Comparison of ENCODE assay signal across 11 cellular contexts in the genomic region with DNA sequence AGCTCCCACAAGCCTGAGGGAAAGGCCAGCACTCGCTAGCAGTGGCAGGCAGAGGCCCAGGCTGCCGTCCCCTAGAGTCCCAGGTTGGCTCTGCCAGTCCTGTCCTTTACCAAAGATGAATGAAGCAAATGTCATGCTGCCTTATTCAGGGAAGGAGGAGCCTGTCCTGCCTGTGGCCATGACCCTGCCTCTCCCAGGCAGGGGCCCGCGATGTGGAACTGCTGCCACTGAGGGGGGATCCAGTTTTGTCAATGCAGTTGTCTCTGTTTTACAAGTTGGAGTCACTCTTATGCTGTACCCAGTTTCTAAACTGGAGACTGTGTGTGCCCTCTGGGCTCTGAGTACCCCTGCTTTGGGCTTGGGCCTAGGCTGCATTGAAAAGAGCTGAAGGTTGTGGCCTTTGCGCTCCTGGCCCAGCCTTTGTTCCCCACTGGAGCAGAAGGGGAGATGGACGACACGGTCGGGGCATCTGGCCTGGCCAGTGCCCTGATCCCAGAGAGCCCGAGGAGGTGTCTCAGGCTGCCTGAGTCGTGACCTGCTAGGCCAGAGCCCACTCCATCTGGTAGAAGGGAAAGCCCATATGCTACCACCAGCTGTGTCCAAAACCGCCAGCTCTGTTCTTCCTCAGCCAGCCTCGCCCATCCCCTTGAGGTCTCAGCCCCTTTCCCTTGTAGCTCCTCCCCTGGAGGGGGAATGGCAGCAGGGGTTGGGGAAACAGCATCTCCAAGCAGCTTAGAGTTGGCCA. TPM values are rescaled to one million over a fixed set of nuclear protein-coding genes. Genes with fewer than 3 reads are reported as not detected.
DNase-seq lines count a peak whose midpoint lies in the region; ATAC-seq and TF ChIP-seq lines count a peak whose summit lies in the region.
"Had no signal": no experiment of that assay in that cellular context is flagged by ENCODE, and none has a peak within 500 bp of the region (broad histone marks: within the 10 kb centered on the region; RNA-seq: fewer than 3 reads in every experiment).

No MANE protein-coding gene starts in this region.

- H2BK5ac ChIP-seq in IMR-90 (ENCODE audit: low read depth, low read length, poor library complexity, severe bottlenecking), result no peak overlapping the region

- H2BK120ac ChIP-seq in IMR-90 (ENCODE audit: low read depth, low read length), result no peak overlapping the region

- CTCF ChIA-PET in IMR-90 (lab: Yijun Ruan, JAX), result no interaction called here

- no peak overlapping the region for H4K91ac ChIP-seq in IMR-90 (ENCODE audit: insufficient read depth, low read depth, low read length)

- peak overlapping the region; percentile 55 for H3K27ac Mint-ChIP-seq in activated T-helper 1 cell treated with anti-CD3 and anti-CD28 coated beads, Interleukin-12 subunit alpha, Interleukin-12 subunit beta, Interleukin-2, Interleukin-4 antibody, amounts not matched to agents 30 ng/mL and 10 ng/mL and 1 ng/mL, durations not matched to agents 14 hours and 24 hours and 36 hours
- H3K27ac Mint-ChIP-seq in naive thymus-derived CD8-positive, alpha-beta T cell, result peak overlapping the region; percentile 93 to 99 (median 98)

- H3K9me3 ChIP-seq in IMR-90 (ENCODE audit: control insufficient read depth, insufficient read depth, low read length) (no peaks in the 10 kb centered on the region), upper lobe of left lung (no peaks in the 10 kb centered on the region), heart right ventricle (no peaks in the 10 kb centered on the region)

- H3K4me3 Mint-ChIP-seq in activated T-helper 1 cell treated with anti-CD3 and anti-CD28 coated beads, Interleukin-12 subunit alpha, Interleukin-12 subunit beta, Interleukin-2, Interleukin-4 antibody, amounts not matched to agents 30 ng/mL and 10 ng/mL and 1 ng/mL, durations not matched to agents 14 hours and 24 hours and 36 hours, result no peak overlapping the region
- peak overlapping the region; percentile 50 to 100 (median 96) for H3K4me3 Mint-ChIP-seq in naive thymus-derived CD8-positive, alpha-beta T cell

- H2BK20ac ChIP-seq in IMR-90 (ENCODE audit: low read depth, low read length), result no peak overlapping the region

- no peak overlapping the region for H3K27ac ChIP-seq in IMR-90 (ENCODE audit: insufficient read depth, low read length)
- H3K27ac ChIP-seq in upper lobe of left lung, result no peak overlapping the region
- H3K27ac ChIP-seq in heart right ventricle, result peak overlapping the region in 2 of 10 donors; percentile 36 to 41

- H3K79me1 ChIP-seq in IMR-90 (ENCODE audit: low read depth in 1 of 2, low read length in 2 of 2), result peaks cover 0 to 13% of the 10 kb centered on the region in 2 experiments; a peak in 1 of 4 replicates

- dilution Hi-C loops in IMR-90 (cut with HindIII; ENCODE audit: low sequenced_read_pairs, unreplicated experiment), result no loop called here

- H3K4me2 ChIP-seq in IMR-90 (ENCODE audit: low read depth, low read length), result no peak overlapping the region

- peak; percentile 92 for DNase-seq in DMS 273 treated with DMSO at 0.1 percent for 48 hours (lab: John Stamatoyannopoulos, UW)
- no peak for DNase-seq in IMR-90
- no peak for DNase-seq in activated T-helper 1 cell treated with anti-CD3 and anti-CD28 coated beads, Interleukin-12 subunit alpha, Interleukin-12 subunit beta, Interleukin-2, Interleukin-4 antibody, amounts not matched to agents 30 ng/mL and 10 ng/mL and 1 ng/mL, durations not matched to agents 14 hours and 24 hours and 36 hours (ENCODE audit: low spot score)
- peak in 4 of 10 donors; percentile 11 to 50 (median 30) for DNase-seq in naive thymus-derived CD8-positive, alpha-beta T cell
- no peak for DNase-seq in cerebellum (ENCODE audit: low spot score)
- DNase-seq in upper lobe of left lung, result no peak
- no peak for DNase-seq in heart right ventricle
- DNase-seq: activated CD8-positive, alpha-beta memory T cell treated with anti-CD3 and anti-CD28 coated beads, Interleukin-2, amount 50 U/mL, for 48 hours; GDM1; SHP77 had no signal

- H3K27me3 ChIP-seq in IMR-90 (ENCODE audit: control insufficient read depth, insufficient read depth, low read length) (no peaks in the 10 kb centered on the region), upper lobe of left lung (no peaks in the 10 kb centered on the region), heart right ventricle (no peaks in the 10 kb centered on the region)

- peaks cover 44% of the 10 kb centered on the region for H3K36me3 ChIP-seq in IMR-90 (ENCODE audit: control insufficient read depth, insufficient read depth, low read length)
- peaks cover 27 to 55% (median 52%) of the 10 kb centered on the region in 4 donors for H3K36me3 ChIP-seq in upper lobe of left lung
- peaks cover 0 to 91% (median 56%) of the 10 kb centered on the region in 9 donors for H3K36me3 ChIP-seq in heart right ventricle

- H4K20me1 ChIP-seq in IMR-90 (ENCODE audit: insufficient read depth, low read length), result peaks cover 5% of the 10 kb centered on the region

- H3K9ac ChIP-seq in IMR-90 (ENCODE audit: low read depth, low read length), result no peak overlapping the region

- H3K4ac ChIP-seq in IMR-90 (ENCODE audit: low read depth, low read length), result no peak overlapping the region

- H4K8ac ChIP-seq in IMR-90 (ENCODE audit: low read depth in 2 of 2, low read length in 2 of 2), result no peak overlapping the region

- POLR2A ChIA-PET in IMR-90 (lab: Charles Lee; ENCODE audit: unreplicated experiment), result interaction anchor here (0.6 kb wide), 1 partner anchor 24 kb away, joined by 7 read pairs; no protein-coding TSS in a partner anchor
- POLR2A ChIA-PET in naive thymus-derived CD8-positive, alpha-beta T cell (lab: Charles Lee), result interaction anchor here (0.6 to 15.3 kb wide), 35 partner anchors 8 to 269 kb away, joined by 3 to 1071 read pairs (median 5); a partner anchor contains a TSS

- in situ Hi-C loops in IMR-90 (cut with MboI; ENCODE audit: low sequenced_read_pairs), result no loop called here

- ATAC-seq in IMR-90 (ENCODE audit: low read depth) (no peak), GM21528 (IDR thresholded peaks at IDR 0.05; ENCODE audit: low FRiP score, unreplicated experiment) (no peak), upper lobe of left lung (ENCODE audit: low FRiP score in 2 of 2) (no peak), heart right ventricle (no peak)
- ATAC-seq in naive thymus-derived CD8-positive, alpha-beta T cell, result no peak

- H3K23ac ChIP-seq in IMR-90 (ENCODE audit: low read depth, low read length), result no peak overlapping the region

- H3K36me3 Mint-ChIP-seq in activated T-helper 1 cell treated with anti-CD3 and anti-CD28 coated beads, Interleukin-12 subunit alpha, Interleukin-12 subunit beta, Interleukin-2, Interleukin-4 antibody, amounts not matched to agents 30 ng/mL and 10 ng/mL and 1 ng/mL, durations not matched to agents 14 hours and 24 hours and 36 hours (ENCODE audit: low read depth), result peaks cover 37% of the 10 kb centered on the region
- peaks cover 0 to 67% (median 21%) of the 10 kb centered on the region in 3 donors for H3K36me3 Mint-ChIP-seq in naive thymus-derived CD8-positive, alpha-beta T cell

- TF ChIP-seq RAD21 in IMR-90 (IDR thresholded peaks at IDR 0.05; ENCODE audit: low read length), result no peak

- H3K4me1 ChIP-seq in IMR-90 (ENCODE audit: control insufficient read depth, insufficient read depth, low read length), result no peaks in the 10 kb centered on the region
- H3K4me1 ChIP-seq in upper lobe of left lung, result peaks cover 20 to 30% (median 26%) of the 10 kb centered on the region in 4 donors
- peaks cover 0 to 50% (median 20%) of the 10 kb centered on the region in 9 donors for H3K4me1 ChIP-seq in heart right ventricle

- BruUV-seq in IMR-90 (replicated peaks; lab: Mats Ljungman, UMichigan), result no TSS peak

- no peak overlapping the region for H3K14ac ChIP-seq in IMR-90 (replicated peaks; ENCODE audit: low read depth, low read length)

- TF ChIP-seq POLR2A in IMR-90 (IDR thresholded peaks at IDR 0.05; ENCODE audit: low read depth, low read length), result no peak
- TF ChIP-seq POLR2A in upper lobe of left lung (IDR thresholded peaks at IDR 0.05), result no peak

- H3K18ac ChIP-seq in IMR-90 (ENCODE audit: low read depth, low read length), result no peak overlapping the region

- H3K4me1 Mint-ChIP-seq in activated T-helper 1 cell treated with anti-CD3 and anti-CD28 coated beads, Interleukin-12 subunit alpha, Interleukin-12 subunit beta, Interleukin-2, Interleukin-4 antibody, amounts not matched to agents 30 ng/mL and 10 ng/mL and 1 ng/mL, durations not matched to agents 14 hours and 24 hours and 36 hours (ENCODE audit: low read depth), result peaks cover 37% of the 10 kb centered on the region
- peaks cover 35 to 72% (median 67%) of the 10 kb centered on the region in 4 donors for H3K4me1 Mint-ChIP-seq in naive thymus-derived CD8-positive, alpha-beta T cell

- H3K9me1 ChIP-seq in IMR-90 (ENCODE audit: insufficient read depth, low read length), result 0 out of 2 replicates have a peak, but pooled peaks cover 2% of the 10 kb centered on the region

- H4K5ac ChIP-seq in IMR-90 (ENCODE audit: low read depth, low read length), result no peak overlapping the region

- no peaks in the 10 kb centered on the region for H3K9me3 Mint-ChIP-seq in activated T-helper 1 cell treated with anti-CD3 and anti-CD28 coated beads, Interleukin-12 subunit alpha, Interleukin-12 subunit beta, Interleukin-2, Interleukin-4 antibody, amounts not matched to agents 30 ng/mL and 10 ng/mL and 1 ng/mL, durations not matched to agents 14 hours and 24 hours and 36 hours
- peaks cover 0 to 2% (median 0%) of the 10 kb centered on the region in 9 donors for H3K9me3 Mint-ChIP-seq in naive thymus-derived CD8-positive, alpha-beta T cell

- H2AK9ac ChIP-seq in IMR-90 (replicated peaks; ENCODE audit: low read depth, low read length, poor library complexity), result no peak overlapping the region

- H2BK15ac ChIP-seq in IMR-90 (ENCODE audit: low read depth, low read length), result no peak overlapping the region

- H3K56ac ChIP-seq in IMR-90 (ENCODE audit: extremely low read depth, insufficient read depth, low read length), result no peak overlapping the region

- TF ChIP-seq CTCF in IMR-90 (conservative IDR thresholded peaks at IDR 0.05; ENCODE audit: low read depth, low read length) (no peak), upper lobe of left lung (IDR thresholded peaks at IDR 0.05) (no peak), heart right ventricle (IDR thresholded peaks at IDR 0.05) (no peak)

- intact Hi-C loops in IMR-90 (cut with micrococcal nuclease), result no loop called here
- intact Hi-C loops in activated T-helper 1 cell treated with anti-CD3 and anti-CD28 coated beads, Interleukin-12 subunit alpha, Interleukin-12 subunit beta, Interleukin-2, Interleukin-4 antibody, amounts not matched to agents 30 ng/mL and 10 ng/mL and 1 ng/mL, durations not matched to agents 14 hours and 24 hours and 36 hours (cut with micrococcal nuclease), result no loop called here
- intact Hi-C loops in heart right ventricle (cut with DNase I), result loop anchor here in 2 of 10 donors (10.0 kb wide), 3 partner anchors 70 to 270 kb away; a partner anchor contains a TSS

- H2AK5ac ChIP-seq in IMR-90 (ENCODE audit: low read depth, low read length), result no peak overlapping the region

- no peaks in the 10 kb centered on the region for H3K27me3 Mint-ChIP-seq in activated T-helper 1 cell treated with anti-CD3 and anti-CD28 coated beads, Interleukin-12 subunit alpha, Interleukin-12 subunit beta, Interleukin-2, Interleukin-4 antibody, amounts not matched to agents 30 ng/mL and 10 ng/mL and 1 ng/mL, durations not matched to agents 14 hours and 24 hours and 36 hours (ENCODE audit: insufficient read depth)
- no peaks in the 10 kb centered on the region for H3K27me3 Mint-ChIP-seq in naive thymus-derived CD8-positive, alpha-beta T cell

- peak overlapping the region; percentile 19 for H2AFZ ChIP-seq in IMR-90 (replicated peaks; ENCODE audit: low read length, poor library complexity)

- TF ChIP-seq EP300 in upper lobe of left lung (IDR thresholded peaks at IDR 0.05), result no peak

- H3K4me3 ChIP-seq in IMR-90 (ENCODE audit: insufficient read depth, low read depth, low read length) (no peak overlapping the region), upper lobe of left lung (no peak overlapping the region), heart right ventricle (no peak overlapping the region)

- WGBS in IMR-90 (ENCODE audit: extremely low coverage in 2 of 2, insufficient read length in 1 of 2), 2 experiments, result 74% methylated on average over 3 of the region's 12 CpGs; no CpG with 5 or more reads in 1 of the 2 experiments
- WGBS in upper lobe of left lung, 2 donors, result 85 to 87% methylated on average over 5 to 11 of the region's 12 CpGs
- 82 to 84% methylated on average over 12 of the region's 12 CpGs for WGBS in heart right ventricle, 2 donors

RNA-seq across cellular contexts. Expression of a gene that starts 5.5 kb away (rescaled TPM):
- total RNA-seq in IMR-90 (2012; rRNA removed) (4.5 and 4.7 TPM in 2 replicates), cerebellum (11.5 TPM), upper lobe of left lung (100 to 1,000 TPM in 1 of 6 donors, 10 to 100 TPM in 5; 13.2 to 115 (median 21.6) TPM), heart right ventricle (10 to 100 TPM in 1 of 10 donors, 1 to 10 TPM in 9; 1.8 to 30.6 (median 3.3) TPM)
- polyA plus RNA-seq in IMR-90 (2012; rRNA removed) (21.7 and 32.3 TPM in 2 replicates), heart right ventricle (10 to 100 TPM in 1 of 2 donors, 1 to 10 TPM in 1; 8.2 to 10.0 TPM)
- 8.2 and 17.9 TPM in 2 replicates for polyA plus RNA-seq in IMR-90 (2012; cell fraction: cytosol; rRNA removed)
- polyA plus RNA-seq in IMR-90 (2012; cell fraction: nucleus; rRNA removed; ENCODE audit: low replicate concordance), result 66.0 and 140 TPM in 2 replicates
- total RNA-seq in activated T-helper 1 cell treated with anti-CD3 and anti-CD28 coated beads, Interleukin-12 subunit alpha, Interleukin-12 subunit beta, Interleukin-2, Interleukin-4 antibody, amounts not matched to agents 30 ng/mL and 10 ng/mL and 1 ng/mL, durations not matched to agents 14 hours and 24 hours and 36 hours, result 228 and 233 TPM in 2 replicates
- total RNA-seq in naive thymus-derived CD8-positive, alpha-beta T cell, result 100 to 1,000 TPM; 936 to 980 TPM
- polyA plus RNA-seq in naive thymus-derived CD8-positive, alpha-beta T cell, result 100 to 1,000 TPM; 390 to 700 (median 632) TPM

RNA-seq across cellular contexts. Expression of a gene that starts 47.2 kb away (rescaled TPM):
- total RNA-seq in IMR-90 (2012; rRNA removed) (14.7 and 19.9 TPM in 2 replicates), cerebellum (47.6 TPM), upper lobe of left lung (10 to 100 TPM; 18.7 to 60.8 (median 32.4) TPM), heart right ventricle (10 to 100 TPM; 12.2 to 19.0 (median 17.7) TPM)
- polyA plus RNA-seq in IMR-90 (2012; rRNA removed) (30.8 and 30.9 TPM in 2 replicates), heart right ventricle (10 to 100 TPM; 15.7 to 30.0 TPM)
- 22.7 and 27.1 TPM in 2 replicates for polyA plus RNA-seq in IMR-90 (2012; cell fraction: cytosol; rRNA removed)
- polyA plus RNA-seq in IMR-90 (2012; cell fraction: nucleus; rRNA removed; ENCODE audit: low replicate concordance), result 97.1 and 101 TPM in 2 replicates
- 59.1 and 59.4 TPM in 2 replicates for total RNA-seq in activated T-helper 1 cell treated with anti-CD3 and anti-CD28 coated beads, Interleukin-12 subunit alpha, Interleukin-12 subunit beta, Interleukin-2, Interleukin-4 antibody, amounts not matched to agents 30 ng/mL and 10 ng/mL and 1 ng/mL, durations not matched to agents 14 hours and 24 hours and 36 hours
- total RNA-seq in naive thymus-derived CD8-positive, alpha-beta T cell, result 10 to 100 TPM; 57.0 to 57.1 TPM
- polyA plus RNA-seq in naive thymus-derived CD8-positive, alpha-beta T cell, result 10 to 100 TPM; 17.8 to 24.5 (median 23.6) TPM
